In genomic region chr3:194686414-194686815, GRCh38 we compare ENCODE assay signal across 9 cellular contexts. TPM values are rescaled to one million over a fixed set of nuclear protein-coding genes. Genes with fewer than 3 reads are reported as not detected.
DNase-seq lines count a peak whose midpoint lies in the region; ATAC-seq and TF ChIP-seq lines count a peak whose summit lies in the region.
"Had no signal": no experiment of that assay in that cellular context is flagged by ENCODE, and none has a peak within 500 bp of the region (broad histone marks: within the 10 kb centered on the region; RNA-seq: fewer than 3 reads in every experiment).

No MANE protein-coding gene starts in this region.

- no peak for TF ChIP-seq EP300 in SK-N-SH (IDR thresholded peaks at IDR 0.05; ENCODE audit: borderline replicate concordance in 1 of 2, low read depth in 1 of 2, low read length in 1 of 2)

- H3K4me3 ChIP-seq in SK-N-SH (ENCODE audit: low read depth in 2 of 2, low read length in 1 of 2) (peak overlapping the region; percentile 67 to 85), subcutaneous abdominal adipose tissue (ENCODE audit: low read depth in 1 of 5, low read length in 5 of 5) (peak overlapping the region; percentile 80 to 89 (median 84))

- H3K27ac Mint-ChIP-seq in immature natural killer cell = peak overlapping the region; percentile 87 to 94 (median 88)

- no peaks in the 10 kb centered on the region for H4K20me1 ChIP-seq in SK-N-SH (ENCODE audit: insufficient read depth)

- peaks cover 13% of the 10 kb centered on the region for H3F3A ChIP-seq in SK-N-SH (replicated peaks; ENCODE audit: insufficient read depth)

- H3K9ac ChIP-seq in SK-N-SH (peak overlapping the region; percentile 60; the same call in 1 of the 2 replicates), subcutaneous abdominal adipose tissue (ENCODE audit: low read length in 5 of 5) (peak overlapping the region in 3 of 5 donors; percentile 39 to 75 (median 73))

- no peaks in the 10 kb centered on the region for H3K9me3 Mint-ChIP-seq in immature natural killer cell

- peak overlapping the region; percentile 96 to 100 (median 99) for H3K4me3 Mint-ChIP-seq in immature natural killer cell

- peaks cover 66 to 74% of the 10 kb centered on the region in 2 donors for H3K4me1 Mint-ChIP-seq in immature natural killer cell

- H3K4me1 ChIP-seq in SK-N-SH (ENCODE audit: control insufficient read depth in 1 of 2, insufficient read depth in 2 of 2, low read depth in 1 of 2, low read length in 1 of 2) (peaks cover 16 to 52% of the 10 kb centered on the region in 2 experiments), subcutaneous abdominal adipose tissue (ENCODE audit: control insufficient read depth in 5 of 5, insufficient read depth in 5 of 5, low read length in 5 of 5) (peaks cover 11 to 72% (median 62%) of the 10 kb centered on the region in 5 donors)

- no peak for TF ChIP-seq RAD21 in SK-N-SH (IDR thresholded peaks at IDR 0.05; ENCODE audit: low read length)

- no peaks in the 10 kb centered on the region for H3K79me2 ChIP-seq in SK-N-SH (ENCODE audit: insufficient read depth)

- no peaks in the 10 kb centered on the region for H3K9me3 ChIP-seq in SK-N-SH
- H3K9me3 ChIP-seq in subcutaneous abdominal adipose tissue (ENCODE audit: control insufficient read depth in 5 of 5, low read length in 5 of 5) = no peaks in the 10 kb centered on the region

- DNase-seq in SK-N-SH (no peak), immature natural killer cell (peak in 1 of 3 donors; percentile 28)
- peak; percentile 37 to 42 for DNase-seq in activated T-cell treated with anti-CD3 and anti-CD28 coated beads, Interleukin-2, amount 50 U/mL, for 48 hours
- DNase-seq: DND-41 had no signal

- CTCF ChIA-PET in SK-N-SH (lab: Yijun Ruan, JAX) = interaction anchor here (0.7 to 3.3 kb wide), 28 partner anchors 10 to 837 kb away, joined by 3 to 18 read pairs (median 3); partner anchors contain the start of genes LSG1 and XXYLT1

- H3K36me3 Mint-ChIP-seq in immature natural killer cell = peaks cover 0 to 4% (median 3%) of the 10 kb centered on the region in 3 donors

- TF ChIP-seq CTCF in SK-N-SH (IDR thresholded peaks at IDR 0.05) = no peak

- POLR2A ChIA-PET in SK-N-SH (lab: Yijun Ruan, JAX) = interaction anchor here (0.7 to 2.5 kb wide), 12 partner anchors 8 to 584 kb away, joined by 3 to 10 read pairs (median 3); partner anchors contain the start of genes LSG1 and XXYLT1

- H2AFZ ChIP-seq in SK-N-SH (ENCODE audit: low read depth) = peak overlapping the region; percentile 71; the same call in 1 of the 2 replicates

- H3K27ac ChIP-seq in SK-N-SH (ENCODE audit: low read depth in 2 of 2, low read length in 1 of 2) = peak overlapping the region in 1 of 2 experiments; percentile 49; a peak in 2 of 4 replicates
- peak overlapping the region; percentile 30 for H3K27ac ChIP-seq in subcutaneous abdominal adipose tissue (ENCODE audit: low read depth, low read length)

- no peaks in the 10 kb centered on the region for H3K9me2 ChIP-seq in SK-N-SH

- peaks cover 0 to 4% of the 10 kb centered on the region in 2 experiments for H3K36me3 ChIP-seq in SK-N-SH (replicated peaks in 1 of 2; ENCODE audit: control insufficient read depth in 1 of 2, insufficient read depth in 2 of 2, low read length in 1 of 2)
- peaks cover 0 to 4% (median 0%) of the 10 kb centered on the region in 5 donors for H3K36me3 ChIP-seq in subcutaneous abdominal adipose tissue (ENCODE audit: control insufficient read depth in 5 of 5, insufficient read depth in 5 of 5, low read length in 5 of 5)

- under 1% methylated on average over 20 of the region's 29 CpGs for WGBS in SK-N-SH (ENCODE audit: low lambda C conversion rate)

- H3K27me3 Mint-ChIP-seq in immature natural killer cell (ENCODE audit: low read depth in 3 of 3) = peaks cover 6 to 22% (median 20%) of the 10 kb centered on the region in 3 donors

- no peaks in the 10 kb centered on the region for H3K27me3 ChIP-seq in SK-N-SH (ENCODE audit: insufficient read depth)
- H3K27me3 ChIP-seq in subcutaneous abdominal adipose tissue (ENCODE audit: control insufficient read depth in 5 of 5, insufficient read depth in 4 of 5, low read length in 5 of 5) = peaks cover 0 to 13% (median 4%) of the 10 kb centered on the region in 5 donors

- ATAC-seq in SK-N-SH treated with all-trans-retinoic acid at 6 μM for 48 hours = no peak
- ATAC-seq in GM18867 (IDR thresholded peaks at IDR 0.05; ENCODE audit: unreplicated experiment) = no peak
- no peak for ATAC-seq in HG02884 (IDR thresholded peaks at IDR 0.05; ENCODE audit: unreplicated experiment)
- ATAC-seq in HG03442 (IDR thresholded peaks at IDR 0.05; ENCODE audit: unreplicated experiment) = no peak

- H3K4me2 ChIP-seq in SK-N-SH = peak overlapping the region; percentile 89

TF ChIP-seq in SK-N-SH, 30 proteins besides CTCF, POLR2A, EP300 and RAD21 (continues in another document):
- TF ChIP-seq MXI1 (IDR thresholded peaks at IDR 0.05; ENCODE audit: low read depth, low read length) (peak; percentile 12; the same call in 1 of the 2 replicates), REST (IDR thresholded peaks at IDR 0.05; ENCODE audit: low read depth, low read length) (no peak), FOXJ3 (CRISPR knock-in tag; IDR thresholded peaks at IDR 0.05) (no peak)

TF ChIP-seq in SK-N-SH treated with all-trans-retinoic acid at 6 μM for 48 hours, 23 proteins besides CTCF, POLR2A, EP300 and RAD21 (continues in another document):
- TF ChIP-seq TOX (CRISPR knock-in tag; IDR thresholded peaks at IDR 0.05; ENCODE audit: borderline replicate concordance) (no peak), GLIS3 (CRISPR knock-in tag; IDR thresholded peaks at IDR 0.05) (no peak), PATZ1 (CRISPR knock-in tag; IDR thresholded peaks at IDR 0.05; ENCODE audit: borderline replicate concordance) (no peak), SNAI2 (CRISPR knock-in tag; IDR thresholded peaks at IDR 0.05) (no peak), OSR1 (CRISPR knock-in tag; IDR thresholded peaks at IDR 0.05) (no peak), CREB5 (CRISPR knock-in tag; IDR thresholded peaks at IDR 0.05; ENCODE audit: low read depth) (no peak), TSHZ2 (CRISPR knock-in tag; IDR thresholded peaks at IDR 0.05) (no peak), ZNF70 (CRISPR knock-in tag; IDR thresholded peaks at IDR 0.05) (no peak)

RNA-seq across cellular contexts. Expression of gene FAM43A, which starts 0.7 kb away (rescaled TPM):
- polyA plus RNA-seq in SK-N-SH (2012; rRNA removed) (1.8 and 2.4 TPM in 2 replicates), immature natural killer cell (10 to 100 TPM; 15.7 to 58.9 (median 28.5) TPM)
- polyA plus RNA-seq in SK-N-SH (2012; cell fraction: cytosol; rRNA removed) = 1.2 and 2.0 TPM in 2 replicates
- polyA plus RNA-seq in SK-N-SH (2012; cell fraction: nucleus; rRNA removed) = 4.3 and 4.7 TPM in 2 replicates

RNA-seq across cellular contexts. Expression of gene LSG1, which starts 14.4 kb away (rescaled TPM):
- polyA plus RNA-seq in SK-N-SH (2012; rRNA removed) = 35.1 and 43.7 TPM in 2 replicates
- polyA plus RNA-seq in SK-N-SH (2012; cell fraction: cytosol; rRNA removed) = 26.8 and 28.2 TPM in 2 replicates
- 58.5 and 98.0 TPM in 2 replicates for polyA plus RNA-seq in SK-N-SH (2012; cell fraction: nucleus; rRNA removed)
- polyA plus RNA-seq in immature natural killer cell = 10 to 100 TPM in 2 of 3 donors, 1 to 10 TPM in 1; 3.3 to 30.7 (median 11.1) TPM

RNA-seq across cellular contexts. Expression of gene TMEM44, which starts 53.2 kb away (rescaled TPM):
- polyA plus RNA-seq in SK-N-SH (2012; rRNA removed) (22.6 and 26.1 TPM in 2 replicates), immature natural killer cell (1 to 10 TPM in 2 of 3 donors, not detected in 1; 1.4 TPM)
- polyA plus RNA-seq in SK-N-SH (2012; cell fraction: cytosol; rRNA removed) = 10.9 and 14.7 TPM in 2 replicates
- 98.9 and 101 TPM in 2 replicates for polyA plus RNA-seq in SK-N-SH (2012; cell fraction: nucleus; rRNA removed)
